ENCODE assay signal across 1 cellular context in genomic region chr5:179907570-179908324, GRCh38.
A peak's percentile ranks its signal among the peaks of the same experiment; 100 is the strongest.
TF ChIP-seq lines count a peak whose summit lies in the region.

Gene TBC1D9B (minus strand): TSS chr5:179907897. CDS start chr5:179907821, 76 bp downstream.

TF ChIP-seq in K562, 482 proteins besides CTCF, POLR2A, EP300 and RAD21 (continued from another document and continues in another):
- TF ChIP-seq, protein P1, sequence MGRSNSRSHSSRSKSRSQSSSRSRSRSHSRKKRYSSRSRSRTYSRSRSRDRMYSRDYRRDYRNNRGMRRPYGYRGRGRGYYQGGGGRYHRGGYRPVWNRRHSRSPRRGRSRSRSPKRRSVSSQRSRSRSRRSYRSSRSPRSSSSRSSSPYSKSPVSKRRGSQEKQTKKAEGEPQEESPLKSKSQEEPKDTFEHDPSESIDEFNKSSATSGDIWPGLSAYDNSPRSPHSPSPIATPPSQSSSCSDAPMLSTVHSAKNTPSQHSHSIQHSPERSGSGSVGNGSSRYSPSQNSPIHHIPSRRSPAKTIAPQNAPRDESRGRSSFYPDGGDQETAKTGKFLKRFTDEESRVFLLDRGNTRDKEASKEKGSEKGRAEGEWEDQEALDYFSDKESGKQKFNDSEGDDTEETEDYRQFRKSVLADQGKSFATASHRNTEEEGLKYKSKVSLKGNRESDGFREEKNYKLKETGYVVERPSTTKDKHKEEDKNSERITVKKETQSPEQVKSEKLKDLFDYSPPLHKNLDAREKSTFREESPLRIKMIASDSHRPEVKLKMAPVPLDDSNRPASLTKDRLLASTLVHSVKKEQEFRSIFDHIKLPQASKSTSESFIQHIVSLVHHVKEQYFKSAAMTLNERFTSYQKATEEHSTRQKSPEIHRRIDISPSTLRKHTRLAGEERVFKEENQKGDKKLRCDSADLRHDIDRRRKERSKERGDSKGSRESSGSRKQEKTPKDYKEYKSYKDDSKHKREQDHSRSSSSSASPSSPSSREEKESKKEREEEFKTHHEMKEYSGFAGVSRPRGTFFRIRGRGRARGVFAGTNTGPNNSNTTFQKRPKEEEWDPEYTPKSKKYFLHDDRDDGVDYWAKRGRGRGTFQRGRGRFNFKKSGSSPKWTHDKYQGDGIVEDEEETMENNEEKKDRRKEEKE (IDR thresholded peaks at IDR 0.05; ENCODE audit: borderline replicate concordance in 1 of 2, control insufficient read depth in 1 of 2, low read depth in 2 of 2, low read length in 1 of 2) = no peak
- TF ChIP-seq RBFOX2 (IDR thresholded peaks at IDR 0.05; ENCODE audit: low read depth, low read length) = peak; percentile 69
- TF ChIP-seq, protein P2, sequence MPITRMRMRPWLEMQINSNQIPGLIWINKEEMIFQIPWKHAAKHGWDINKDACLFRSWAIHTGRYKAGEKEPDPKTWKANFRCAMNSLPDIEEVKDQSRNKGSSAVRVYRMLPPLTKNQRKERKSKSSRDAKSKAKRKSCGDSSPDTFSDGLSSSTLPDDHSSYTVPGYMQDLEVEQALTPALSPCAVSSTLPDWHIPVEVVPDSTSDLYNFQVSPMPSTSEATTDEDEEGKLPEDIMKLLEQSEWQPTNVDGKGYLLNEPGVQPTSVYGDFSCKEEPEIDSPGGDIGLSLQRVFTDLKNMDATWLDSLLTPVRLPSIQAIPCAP (CRISPR knock-in tag; IDR thresholded peaks at IDR 0.05; ENCODE audit: borderline replicate concordance) = no peak
- TF ChIP-seq DPF2 (IDR thresholded peaks at IDR 0.05) = no peak
- TF ChIP-seq KDM1A (IDR thresholded peaks at IDR 0.05) = no peak
- TF ChIP-seq FOXA1 (IDR thresholded peaks at IDR 0.05; ENCODE audit: borderline replicate concordance) = no peak
- TF ChIP-seq, protein P3, sequence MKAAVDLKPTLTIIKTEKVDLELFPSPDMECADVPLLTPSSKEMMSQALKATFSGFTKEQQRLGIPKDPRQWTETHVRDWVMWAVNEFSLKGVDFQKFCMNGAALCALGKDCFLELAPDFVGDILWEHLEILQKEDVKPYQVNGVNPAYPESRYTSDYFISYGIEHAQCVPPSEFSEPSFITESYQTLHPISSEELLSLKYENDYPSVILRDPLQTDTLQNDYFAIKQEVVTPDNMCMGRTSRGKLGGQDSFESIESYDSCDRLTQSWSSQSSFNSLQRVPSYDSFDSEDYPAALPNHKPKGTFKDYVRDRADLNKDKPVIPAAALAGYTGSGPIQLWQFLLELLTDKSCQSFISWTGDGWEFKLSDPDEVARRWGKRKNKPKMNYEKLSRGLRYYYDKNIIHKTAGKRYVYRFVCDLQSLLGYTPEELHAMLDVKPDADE (conservative IDR thresholded peaks at IDR 0.05; ENCODE audit: control insufficient read depth, low read depth, low read length) = peak; percentile 68; the same call in 1 of the 2 replicates
- peak in 2 of 3 experiments; percentile 18 to 22 for TF ChIP-seq YY1 (IDR thresholded peaks at IDR 0.05; ENCODE audit: borderline replicate concordance in 1 of 3, control insufficient read depth in 1 of 3, extremely low read depth in 1 of 3, insufficient read depth in 3 of 3, insufficient read length in 1 of 3, insufficient replicate concordance in 2 of 3, low read depth in 1 of 3, low read length in 2 of 3)
- TF ChIP-seq, protein P4, sequence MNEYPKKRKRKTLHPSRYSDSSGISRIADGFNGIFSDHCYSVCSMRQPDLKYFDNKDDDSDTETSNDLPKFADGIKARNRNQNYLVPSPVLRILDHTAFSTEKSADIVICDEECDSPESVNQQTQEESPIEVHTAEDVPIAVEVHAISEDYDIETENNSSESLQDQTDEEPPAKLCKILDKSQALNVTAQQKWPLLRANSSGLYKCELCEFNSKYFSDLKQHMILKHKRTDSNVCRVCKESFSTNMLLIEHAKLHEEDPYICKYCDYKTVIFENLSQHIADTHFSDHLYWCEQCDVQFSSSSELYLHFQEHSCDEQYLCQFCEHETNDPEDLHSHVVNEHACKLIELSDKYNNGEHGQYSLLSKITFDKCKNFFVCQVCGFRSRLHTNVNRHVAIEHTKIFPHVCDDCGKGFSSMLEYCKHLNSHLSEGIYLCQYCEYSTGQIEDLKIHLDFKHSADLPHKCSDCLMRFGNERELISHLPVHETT (CRISPR knock-in tag; conservative IDR thresholded peaks at IDR 0.05 in 1 of 2, IDR thresholded peaks at IDR 0.05 in 1 of 2) = peak in 1 of 2 experiments; percentile 98; a peak in 2 of 4 replicates
- no peak for TF ChIP-seq MITF (IDR thresholded peaks at IDR 0.05)
- 0 out of 2 replicates have a peak, but pooled peaks have one; percentile 42 for TF ChIP-seq KDM2B (CRISPR knock-in tag; IDR thresholded peaks at IDR 0.05)
- peak; percentile 56 for TF ChIP-seq TAF1 (IDR thresholded peaks at IDR 0.05; ENCODE audit: control insufficient read depth, extremely low read depth, insufficient read depth, low read length, severe bottlenecking)
- TF ChIP-seq SETDB1 (IDR thresholded peaks at IDR 0.05; ENCODE audit: low read length) = no peak
- peak in 1 of 2 experiments; percentile 76; a peak in 3 of 4 replicates for TF ChIP-seq NONO (IDR thresholded peaks at IDR 0.05; ENCODE audit: low read depth in 2 of 2, low read length in 1 of 2)
- TF ChIP-seq RFX5 (IDR thresholded peaks at IDR 0.05; ENCODE audit: low read depth, low read length) = no peak
- TF ChIP-seq E2F6 (IDR thresholded peaks at IDR 0.05; ENCODE audit: borderline replicate concordance in 1 of 2, extremely low read depth in 1 of 2, insufficient read depth in 1 of 2, insufficient read length in 1 of 2, low read depth in 1 of 2, low read length in 1 of 2, poor library complexity in 1 of 2, severe bottlenecking in 1 of 2) = peak; percentile 49 to 86
- TF ChIP-seq MYNN (IDR thresholded peaks at IDR 0.05) = no peak
- TF ChIP-seq MYNN (CRISPR knock-in tag; IDR thresholded peaks at IDR 0.05) = no peak
- TF ChIP-seq ZBTB26 (CRISPR knock-in tag; IDR thresholded peaks at IDR 0.05) = no peak
- TF ChIP-seq, protein P5, sequence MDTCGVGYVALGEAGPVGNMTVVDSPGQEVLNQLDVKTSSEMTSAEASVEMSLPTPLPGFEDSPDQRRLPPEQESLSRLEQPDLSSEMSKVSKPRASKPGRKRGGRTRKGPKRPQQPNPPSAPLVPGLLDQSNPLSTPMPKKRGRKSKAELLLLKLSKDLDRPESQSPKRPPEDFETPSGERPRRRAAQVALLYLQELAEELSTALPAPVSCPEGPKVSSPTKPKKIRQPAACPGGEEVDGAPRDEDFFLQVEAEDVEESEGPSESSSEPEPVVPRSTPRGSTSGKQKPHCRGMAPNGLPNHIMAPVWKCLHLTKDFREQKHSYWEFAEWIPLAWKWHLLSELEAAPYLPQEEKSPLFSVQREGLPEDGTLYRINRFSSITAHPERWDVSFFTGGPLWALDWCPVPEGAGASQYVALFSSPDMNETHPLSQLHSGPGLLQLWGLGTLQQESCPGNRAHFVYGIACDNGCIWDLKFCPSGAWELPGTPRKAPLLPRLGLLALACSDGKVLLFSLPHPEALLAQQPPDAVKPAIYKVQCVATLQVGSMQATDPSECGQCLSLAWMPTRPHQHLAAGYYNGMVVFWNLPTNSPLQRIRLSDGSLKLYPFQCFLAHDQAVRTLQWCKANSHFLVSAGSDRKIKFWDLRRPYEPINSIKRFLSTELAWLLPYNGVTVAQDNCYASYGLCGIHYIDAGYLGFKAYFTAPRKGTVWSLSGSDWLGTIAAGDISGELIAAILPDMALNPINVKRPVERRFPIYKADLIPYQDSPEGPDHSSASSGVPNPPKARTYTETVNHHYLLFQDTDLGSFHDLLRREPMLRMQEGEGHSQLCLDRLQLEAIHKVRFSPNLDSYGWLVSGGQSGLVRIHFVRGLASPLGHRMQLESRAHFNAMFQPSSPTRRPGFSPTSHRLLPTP (IDR thresholded peaks at IDR 0.05; ENCODE audit: borderline replicate concordance, extremely low read depth, insufficient read length) = no peak
- no peak for TF ChIP-seq STAT5B (CRISPR knock-in tag; IDR thresholded peaks at IDR 0.05)
- TF ChIP-seq ASH1L (IDR thresholded peaks at IDR 0.05; ENCODE audit: borderline replicate concordance, low read depth, partially characterized antibody) = no peak
- no peak for TF ChIP-seq ZNF347 (CRISPR knock-in tag; IDR thresholded peaks at IDR 0.05; ENCODE audit: low read depth)
- peak; percentile 72 for TF ChIP-seq L3MBTL2 (IDR thresholded peaks at IDR 0.05)
- no peak for TF ChIP-seq ZNF76 (CRISPR knock-in tag; IDR thresholded peaks at IDR 0.05; ENCODE audit: borderline replicate concordance)
- no peak for TF ChIP-seq ZNF311 (CRISPR knock-in tag; IDR thresholded peaks at IDR 0.05)
- TF ChIP-seq HNRNPH1 (optimal IDR thresholded peaks at IDR 0.05; ENCODE audit: low read depth, low read length) = no peak
- no peak for TF ChIP-seq SMARCA4 (IDR thresholded peaks at IDR 0.05)
- no peak for TF ChIP-seq ZC3H4 (CRISPR knock-in tag; IDR thresholded peaks at IDR 0.05; ENCODE audit: borderline replicate concordance)
- TF ChIP-seq BHLHE40 (IDR thresholded peaks at IDR 0.05; ENCODE audit: low read length) = peak; percentile 47; the same call in 1 of the 2 replicates
- peak; percentile 7 for TF ChIP-seq CHD1 (IDR thresholded peaks at IDR 0.05; ENCODE audit: low read length)
- no peak for TF ChIP-seq E2F8 (IDR thresholded peaks at IDR 0.05; ENCODE audit: low read depth, partially characterized antibody)
- TF ChIP-seq, protein P6, sequence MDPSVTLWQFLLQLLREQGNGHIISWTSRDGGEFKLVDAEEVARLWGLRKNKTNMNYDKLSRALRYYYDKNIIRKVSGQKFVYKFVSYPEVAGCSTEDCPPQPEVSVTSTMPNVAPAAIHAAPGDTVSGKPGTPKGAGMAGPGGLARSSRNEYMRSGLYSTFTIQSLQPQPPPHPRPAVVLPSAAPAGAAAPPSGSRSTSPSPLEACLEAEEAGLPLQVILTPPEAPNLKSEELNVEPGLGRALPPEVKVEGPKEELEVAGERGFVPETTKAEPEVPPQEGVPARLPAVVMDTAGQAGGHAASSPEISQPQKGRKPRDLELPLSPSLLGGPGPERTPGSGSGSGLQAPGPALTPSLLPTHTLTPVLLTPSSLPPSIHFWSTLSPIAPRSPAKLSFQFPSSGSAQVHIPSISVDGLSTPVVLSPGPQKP (CRISPR knock-in tag; IDR thresholded peaks at IDR 0.05) = no peak
- no peak for TF ChIP-seq E4F1 (CRISPR knock-in tag; IDR thresholded peaks at IDR 0.05; ENCODE audit: borderline replicate concordance)
- TF ChIP-seq HDAC2 (IDR thresholded peaks at IDR 0.05) = no peak
- TF ChIP-seq CC2D1A (IDR thresholded peaks at IDR 0.05) = no peak
